ENCODE assay signal across 27 cellular contexts in genomic region chr19:592101-592500, GRCh38. TPM values are rescaled to one million over a fixed set of nuclear protein-coding genes. Genes with fewer than 3 reads are reported as not detected.
"Had no signal": no experiment of that assay in that cellular context is flagged by ENCODE, and none has a peak within 500 bp of the region (broad histone marks: within the 10 kb centered on the region; RNA-seq: fewer than 3 reads in every experiment).

No MANE protein-coding gene starts in this region.

- H3K9me3 Mint-ChIP-seq: dendritic cell treated with granulocyte-macrophage colony-stimulating factor and Interleukin-4, amounts not matched to agents 40 ng/mL and 50 ng/mL, for 4 days; naive thymus-derived CD8-positive, alpha-beta T cell; neural crest cell; stimulated activated memory B cell treated with anti-CD40 and anti-IgM and Interleukin-4, amounts not matched to agents 10 μg/mL and 1 μg/mL and 100 μg/mL, for 72 hours had no signal

- DNase-seq: effector memory CD4-positive, alpha-beta T cell; foreskin keratinocyte; left ventricle myocardium superior; lower lobe of right lung; naive thymus-derived CD8-positive, alpha-beta T cell; spleen; stimulated activated CD4-positive, alpha-beta T cell treated with anti-CD3 and anti-CD28 coated beads, Interleukin-4, amount 100 ng/mL, for 4 hours; stimulated activated naive CD8-positive, alpha-beta T cell treated with anti-CD3 and anti-CD28 coated beads, Interleukin-15, Interleukin-2, amounts not matched to agents 100 U/mL and 50 U/mL, for 24 hours had no signal

- H3K27ac ChIP-seq: esophagus muscularis mucosa, foreskin keratinocyte, gastroesophageal sphincter, lower lobe of right lung, prostate gland, right atrium auricular region, skin epidermis, spleen, thoracic aorta, tibial nerve, upper lobe of right lung, uterus had no signal

- H3K36me3 Mint-ChIP-seq: naive thymus-derived CD8-positive, alpha-beta T cell; stimulated activated memory B cell treated with anti-CD40 and anti-IgM and Interleukin-4, amounts not matched to agents 10 μg/mL and 1 μg/mL and 100 μg/mL, for 72 hours had no signal

- H3K4me1 ChIP-seq: foreskin keratinocyte had no signal

- H3K4me3 Mint-ChIP-seq: dendritic cell treated with granulocyte-macrophage colony-stimulating factor and Interleukin-4, amounts not matched to agents 40 ng/mL and 50 ng/mL, for 4 days had no signal

- ATAC-seq: foreskin keratinocyte; gastroesophageal sphincter; naive thymus-derived CD8-positive, alpha-beta T cell; stimulated activated memory B cell treated with anti-CD40 and anti-IgM and Interleukin-4, amounts not matched to agents 10 μg/mL and 1 μg/mL and 100 μg/mL, for 72 hours; stimulated activated naive CD8-positive, alpha-beta T cell treated with anti-CD3 and anti-CD28 coated beads, Interleukin-15, Interleukin-2, amounts not matched to agents 100 U/mL and 50 U/mL, for 24 hours had no signal

- H3K4me3 ChIP-seq: esophagus muscularis mucosa, gastroesophageal sphincter, lower lobe of right lung, prostate gland, right atrium auricular region, skin epidermis, spleen, thoracic aorta, tibial nerve, upper lobe of right lung, uterus had no signal

- H3K4me1 Mint-ChIP-seq: neural crest cell had no signal

- H3K27ac Mint-ChIP-seq: dendritic cell treated with granulocyte-macrophage colony-stimulating factor and Interleukin-4, amounts not matched to agents 40 ng/mL and 50 ng/mL, for 4 days; stimulated activated memory B cell treated with anti-CD40 and anti-IgM and Interleukin-4, amounts not matched to agents 10 μg/mL and 1 μg/mL and 100 μg/mL, for 72 hours had no signal

- H3K36me3 ChIP-seq: esophagus muscularis mucosa, gastroesophageal sphincter, lower lobe of right lung, prostate gland, right atrium auricular region, spleen, thoracic aorta, tibial nerve, upper lobe of right lung, uterus had no signal

- H3K9me3 ChIP-seq: esophagus muscularis mucosa, lower lobe of right lung, prostate gland, right atrium auricular region, spleen, thoracic aorta, tibial nerve, upper lobe of right lung, uterus had no signal

RNA-seq across cellular contexts. Expression of gene HCN2, which starts 2.4 kb away (rescaled TPM):
- total RNA-seq: epithelial cell of proximal tubule, thoracic aorta had no signal

RNA-seq across cellular contexts. Expression of gene FGF22, which starts 47.6 kb away (rescaled TPM):
- total RNA-seq: cerebellum, endothelial cell of umbilical vein, epithelial cell of proximal tubule, foreskin keratinocyte, left ventricle myocardium superior had no signal
- polyA plus RNA-seq: fibroblast of lung; foreskin keratinocyte; keratinocyte; naive thymus-derived CD8-positive, alpha-beta T cell had no signal

RNA-seq across cellular contexts. Expression of gene GZMM, which starts 48.2 kb away (rescaled TPM):
- total RNA-seq: cerebellum, endothelial cell of umbilical vein, epithelial cell of proximal tubule, foreskin keratinocyte, myocyte, neural crest cell, osteocyte had no signal
- polyA plus RNA-seq: endothelial cell of umbilical vein, keratinocyte had no signal
